ENCODE assay signal across 20 cellular contexts in the genomic region with DNA sequence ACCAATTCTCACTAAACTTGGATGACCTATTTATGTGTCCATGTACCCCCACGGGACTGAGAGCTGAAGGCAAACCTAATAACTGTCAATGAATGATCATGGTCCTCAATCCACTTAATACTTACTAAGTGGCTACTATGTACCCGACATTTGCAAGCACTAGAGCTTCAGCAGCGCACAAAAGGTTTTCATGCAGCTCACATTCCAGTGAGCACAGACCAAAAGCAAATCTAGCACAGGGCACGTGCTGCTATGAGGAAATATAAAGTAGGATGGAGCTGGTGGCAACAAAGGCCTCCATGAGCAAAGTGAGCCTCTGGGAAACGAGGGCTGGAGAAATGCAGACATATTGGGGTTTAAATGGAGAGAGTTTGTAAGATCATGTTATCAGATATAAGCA. TPM values are rescaled to one million over a fixed set of nuclear protein-coding genes. Genes with fewer than 3 reads are reported as not detected.
DNase-seq lines count a peak whose midpoint lies in the region; ATAC-seq and TF ChIP-seq lines count a peak whose summit lies in the region.
"Had no signal": no experiment of that assay in that cellular context is flagged by ENCODE, and none has a peak within 500 bp of the region (broad histone marks: within the 10 kb centered on the region; RNA-seq: fewer than 3 reads in every experiment).

No MANE protein-coding gene starts in this region.

- no peak for ATAC-seq in left cardiac atrium
- no peak for ATAC-seq in HG03432 (IDR thresholded peaks at IDR 0.05; ENCODE audit: unreplicated experiment)
- ATAC-seq in mucosa of descending colon: no peak
- ATAC-seq: pancreas; stimulated activated effector memory CD8-positive, alpha-beta T cell treated with anti-CD3 and anti-CD28 coated beads, Interleukin-12 subunit alpha, Interleukin-12 subunit beta, amount 100 ng/mL, for 72 hours had no signal

- no peak overlapping the region for H3K9ac ChIP-seq in rectal smooth muscle tissue (ENCODE audit: low read length)

- H3K27ac ChIP-seq in right atrium auricular region: peak overlapping the region; percentile 10 to 25
- H3K27ac ChIP-seq in rectal smooth muscle tissue (ENCODE audit: low read depth, low read length): no peak overlapping the region

- H3K36me3 ChIP-seq in right atrium auricular region (peaks cover 30% of the 10 kb centered on the region), rectal smooth muscle tissue (ENCODE audit: control insufficient read depth, insufficient read depth, low read length) (peaks cover 9% of the 10 kb centered on the region), mucosa of descending colon (ENCODE audit: low read depth) (no peaks in the 10 kb centered on the region)

- H3K4me3 ChIP-seq in right atrium auricular region: no peak overlapping the region
- peak overlapping the region; percentile 29 for H3K4me3 ChIP-seq in rectal smooth muscle tissue (ENCODE audit: low read length)
- no peak overlapping the region for H3K4me3 ChIP-seq in mucosa of descending colon

- H3K4me1 ChIP-seq in right atrium auricular region: peaks cover 0 to 68% of the 10 kb centered on the region in 2 donors
- H3K4me1 ChIP-seq in rectal smooth muscle tissue (ENCODE audit: control insufficient read depth, insufficient read depth, low read length): peaks cover 2% of the 10 kb centered on the region
- H3K4me1 ChIP-seq in mucosa of descending colon (ENCODE audit: low read depth): peaks cover 30% of the 10 kb centered on the region

- H3K9me3 ChIP-seq in right atrium auricular region: no peaks in the 10 kb centered on the region
- H3K9me3 ChIP-seq in mucosa of descending colon: no peaks in the 10 kb centered on the region
- H3K9me3 ChIP-seq: pancreas had no signal

- TF ChIP-seq CTCF in right atrium auricular region (IDR thresholded peaks at IDR 0.05) (no peak), mucosa of descending colon (IDR thresholded peaks at IDR 0.05) (no peak)

- DNase-seq in right atrium auricular region (ENCODE audit: low spot score) (no peak), left cardiac atrium (no peak), kidney tubule cell (ENCODE audit: low spot score) (peak; percentile 7), iPS-NIHi7 (ENCODE audit: extremely low spot score) (no peak), NCI-H748 treated with DMSO at 0.1 percent for 48 hours (lab: John Stamatoyannopoulos, UW) (no peak), mucosa of descending colon (no peak)
- DNase-seq: ACHN; activated CD4-positive, alpha-beta T cell treated with anti-CD3 and anti-CD28 coated beads, Interleukin-2, amount 50 U/mL, for 48 hours; activated naive CD8-positive, alpha-beta T cell treated with anti-CD3 and anti-CD28 coated beads, Interleukin-2, amount 10 ng/mL, durations not matched to agents 7 days and 5 days; activated T-cell treated with anti-CD3 and anti-CD28 coated beads, Interleukin-2, amount 50 U/mL, for 1 hour; CD8-positive, alpha-beta memory T cell; central memory CD4-positive, alpha-beta T cell; HCEC 1CT; NCI-H1694 treated with DMSO at 0.1 percent for 48 hours; pancreas; trophoblast cell had no signal

- H3K27me3 ChIP-seq in right atrium auricular region: no peaks in the 10 kb centered on the region
- no peaks in the 10 kb centered on the region for H3K27me3 ChIP-seq in rectal smooth muscle tissue (ENCODE audit: control insufficient read depth, insufficient read depth, low read length)
- H3K27me3 ChIP-seq: pancreas had no signal

- intact Hi-C loops in left cardiac atrium (cut with DNase I): loop anchor here in 1 of 2 donors (5.0 to 10.0 kb wide), 2 partner anchors 35 to 102 kb away; no protein-coding TSS in a partner anchor
- intact Hi-C loops in mucosa of descending colon (cut with DNase I, micrococcal nuclease): no loop called here

RNA-seq across cellular contexts. Expression of a gene that starts 3.5 kb away (rescaled TPM):
- total RNA-seq in right atrium auricular region (100 to 1,000 TPM in 1 of 2 donors, 10 to 100 TPM in 1; 57.7 to 132 TPM), left cardiac atrium (10 to 100 TPM; 39.1 to 79.3 TPM), mucosa of descending colon (100 to 1,000 TPM in 2 of 3 donors, 10 to 100 TPM in 1; 95.4 to 212 (median 155) TPM)
- total RNA-seq: MCF 10A had no signal
